Comparison of ENCODE assay signal across 8 cellular contexts in the genomic region with DNA sequence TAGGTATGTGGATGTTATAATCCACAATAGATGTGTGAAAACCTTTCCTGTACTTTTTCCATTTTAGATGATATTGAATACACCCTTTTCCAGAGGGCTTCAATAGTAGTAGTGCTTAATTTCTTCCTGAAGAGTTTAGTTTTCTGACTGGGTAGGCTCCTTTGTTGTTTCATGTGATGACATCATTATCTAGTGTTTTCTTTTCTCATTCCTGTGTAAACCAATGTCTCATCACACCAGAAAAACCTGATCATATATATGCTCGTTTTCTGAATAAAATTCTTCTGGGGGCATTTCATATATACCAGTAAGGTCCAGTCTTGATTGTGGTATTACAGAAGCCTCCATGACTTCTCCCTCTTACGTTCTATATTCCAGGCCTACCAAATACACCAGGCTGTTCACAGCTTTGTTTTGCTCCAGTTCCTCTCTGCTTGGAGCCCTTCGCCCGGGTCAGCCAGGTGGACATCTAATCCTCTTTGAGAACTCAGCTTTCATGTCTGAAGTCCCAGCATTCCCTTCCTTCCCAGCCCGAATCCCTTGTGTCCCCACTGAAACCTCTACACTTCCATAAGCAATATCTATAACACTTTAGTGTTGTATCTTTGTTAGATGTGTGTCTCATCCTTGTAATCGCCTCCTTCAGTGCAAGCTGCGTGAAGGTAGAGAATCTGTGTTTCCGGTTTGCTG. TPM values are rescaled to one million over a fixed set of nuclear protein-coding genes. Genes with fewer than 3 reads are reported as not detected.
DNase-seq lines count a peak whose midpoint lies in the region; ATAC-seq, FAIRE-seq and TF ChIP-seq lines count a peak whose summit lies in the region.

No MANE protein-coding gene starts in this region.

- POLR2A ChIA-PET in HCT116 (lab: Charles Lee) (no interaction called here), HepG2 (lab: Yijun Ruan, JAX) (interaction anchor here (0.6 kb wide), 1 partner anchor 22 kb away, joined by 3 read pairs; no protein-coding TSS in a partner anchor)

- intact Hi-C loops in HCT116 (cut with micrococcal nuclease) (no loop called here), HepG2 (cut with micrococcal nuclease; ENCODE audit: unreplicated experiment) (no loop called here)

- FAIRE-seq in HepG2 (lab: Jason Lieb, UNC), result no peak

- H3K27ac ChIP-seq in 22Rv1 (peak overlapping the region; percentile 88), HCT116 (ENCODE audit: low read depth, low read length) (no peak overlapping the region), HepG2 (ENCODE audit: extremely low read length, insufficient read depth, low read length) (peak overlapping the region; percentile 48)

- TF ChIP-seq EP300 in HepG2 (IDR thresholded peaks at IDR 0.05; ENCODE audit: low read depth in 2 of 2, low read length in 2 of 2), result no peak
- no peak for TF ChIP-seq EP300 in HepG2 (CRISPR knock-in tag; IDR thresholded peaks at IDR 0.05; ENCODE audit: borderline replicate concordance)

- TF ChIP-seq RAD21 in HCT116 (IDR thresholded peaks at IDR 0.05; ENCODE audit: low read depth) (no peak), HepG2 (CRISPR knock-in tag; IDR thresholded peaks at IDR 0.05) (no peak)

- in situ Hi-C loops in HepG2 (cut with HindIII; ENCODE audit: extremely low pct_ligation_motif_present, low pct_unique_long_range_greater_than_20kb), result no loop called here

- H2AFZ ChIP-seq in HCT116 (ENCODE audit: low read depth, low read length, poor library complexity, severe bottlenecking) (no peak overlapping the region), HepG2 (ENCODE audit: low read length) (no peak overlapping the region)

- CTCF ChIA-PET in HCT116 (lab: Charles Lee), result no interaction called here
- CTCF ChIA-PET in HepG2 (lab: Yijun Ruan, JAX; ENCODE audit: low intra/inter-chr PET ratio, low total read pairs), result no interaction called here

- no peak for TF ChIP-seq POLR2A in HCT116 (IDR thresholded peaks at IDR 0.05; ENCODE audit: borderline replicate concordance, extremely low read depth, insufficient read depth, insufficient read length)
- no peak for TF ChIP-seq POLR2A in HepG2 (IDR thresholded peaks at IDR 0.05; ENCODE audit: insufficient read depth in 1 of 2, low read depth in 2 of 2, low read length in 2 of 2)

- H3K36me3 ChIP-seq in HCT116 (ENCODE audit: control insufficient read depth in 1 of 2, insufficient read depth in 2 of 2, low read length in 2 of 2), result no peaks in the 10 kb centered on the region
- H3K36me3 ChIP-seq in HepG2 (replicated peaks in 1 of 2; ENCODE audit: control insufficient read depth in 1 of 2, insufficient read depth in 2 of 2, low read length in 2 of 2), result peaks cover 0 to under 1% of the 10 kb centered on the region in 2 experiments; a peak in 1 of 5 replicates

- BruUV-seq in HCT116 (replicated peaks; lab: Mats Ljungman, UMichigan) (TSS peak; percentile 56), HepG2 (replicated peaks; lab: Mats Ljungman, UMichigan) (TSS peak; percentile 58)

- H3K27me3 ChIP-seq in HCT116 (ENCODE audit: insufficient read depth, low read length), result no peaks in the 10 kb centered on the region
- H3K27me3 ChIP-seq in HepG2 (ENCODE audit: control insufficient read depth in 1 of 2, insufficient read depth in 2 of 2, low read length in 2 of 2), result peaks cover 1 to 3% of the 10 kb centered on the region in 2 experiments; a peak in 1 of 5 replicates

- no peaks in the 10 kb centered on the region for H3K9me3 ChIP-seq in HCT116 (ENCODE audit: control insufficient read depth in 1 of 2, insufficient read depth in 1 of 2, low read depth in 1 of 2, low read length in 2 of 2)
- no peaks in the 10 kb centered on the region for H3K9me3 ChIP-seq in HepG2 (ENCODE audit: low read length)

- H3K4me3 ChIP-seq in HCT116 (replicated peaks in 1 of 2; ENCODE audit: low read depth in 1 of 2, low read length in 2 of 2) (peak overlapping the region; percentile 92 to 97), HepG2 (replicated peaks in 1 of 3; ENCODE audit: insufficient read depth in 1 of 3, low read depth in 2 of 3, low read length in 3 of 3) (peak overlapping the region; percentile 80 to 100 (median 99))

- ATAC-seq in HCT116, result no peak
- ATAC-seq in HepG2, result no peak
- no peak for ATAC-seq in HG02885 (IDR thresholded peaks at IDR 0.05; ENCODE audit: poor library complexity, unreplicated experiment)

- 16% methylated on average over 8 of the region's 8 CpGs for WGBS in HepG2 (ENCODE audit: low lambda C conversion rate)

- TF ChIP-seq CTCF in 22Rv1 (IDR thresholded peaks at IDR 0.05) (no peak), HCT116 (IDR thresholded peaks at IDR 0.05 in 2 of 3, conservative IDR thresholded peaks at IDR 0.05 in 1 of 3; ENCODE audit: borderline replicate concordance in 1 of 3, insufficient read depth in 1 of 3, low read depth in 2 of 3, low read length in 2 of 3) (no peak), HepG2 (CRISPR knock-in tag; IDR thresholded peaks at IDR 0.05) (no peak)

- H3K9me2 ChIP-seq in HCT116 (ENCODE audit: insufficient read depth), result no peaks in the 10 kb centered on the region

- DNase-seq in HCT116 (ENCODE audit: low read depth, low spot score) (no peak), astrocyte of the hippocampus (ENCODE audit: low read depth, low spot score) (peak; percentile 51), HepG2 (ENCODE audit: low spot score) (no peak), NCI-H128 (lab: John Stamatoyannopoulos, UW; ENCODE audit: unreplicated experiment) (no peak)
- no peak for DNase-seq in activated CD8-positive, alpha-beta memory T cell treated with anti-CD3 and anti-CD28 coated beads, Interleukin-2, amount 50 U/mL, for 4 hours
- no peak for DNase-seq in stimulated activated CD4-positive, alpha-beta T cell treated with anti-CD3 and anti-CD28 coated beads, Interleukin-4, amount 100 ng/mL, for 4 hours

- H4K20me1 ChIP-seq in HCT116 (ENCODE audit: insufficient read depth), result peaks cover 14% of the 10 kb centered on the region
- H4K20me1 ChIP-seq in HepG2 (ENCODE audit: insufficient read depth, low read length), result peaks cover 29% of the 10 kb centered on the region

- RAD21 ChIA-PET in HCT116 (lab: Charles Lee; ENCODE audit: low non-redundant PET in 1 of 2, low total read pairs in 2 of 2, uncharacterized antibody in 2 of 2, unreplicated experiment in 2 of 2), result no interaction called here

- H3K79me2 ChIP-seq in HCT116 (ENCODE audit: insufficient read depth, low read length) (peaks cover 65% of the 10 kb centered on the region), HepG2 (ENCODE audit: insufficient read depth, low read length) (peaks cover 65% of the 10 kb centered on the region)

- peak overlapping the region; percentile 92 for H3K4me2 ChIP-seq in HCT116 (ENCODE audit: low read length)
- H3K4me2 ChIP-seq in HepG2 (ENCODE audit: low read depth, low read length), result peak overlapping the region; percentile 89

- H3K4me1 ChIP-seq in HCT116 (ENCODE audit: control insufficient read depth in 1 of 2, insufficient read depth in 2 of 2, low read length in 2 of 2), result peaks cover 15 to 28% of the 10 kb centered on the region in 2 experiments
- H3K4me1 ChIP-seq in HepG2 (ENCODE audit: insufficient read depth, low read length), result peaks cover 60% of the 10 kb centered on the region

- H3K9ac ChIP-seq in HCT116 (ENCODE audit: low read length), result peak overlapping the region; percentile 49
- H3K9ac ChIP-seq in HepG2 (ENCODE audit: insufficient read depth, low read depth, low read length), result peak overlapping the region; percentile 98

TF ChIP-seq in HCT116, 20 proteins besides CTCF, POLR2A, EP300 and RAD21:
- TF ChIP-seq YY1 (IDR thresholded peaks at IDR 0.05; ENCODE audit: extremely low read depth, insufficient replicate concordance, low read depth, low read length), result no peak
- TF ChIP-seq EZH2phosphoT487 (IDR thresholded peaks at IDR 0.05; ENCODE audit: borderline replicate concordance), result no peak

TF ChIP-seq in HepG2, 621 proteins besides CTCF, POLR2A, EP300 and RAD21 (continues in another document):
- no peak for TF ChIP-seq PRPF4 (IDR thresholded peaks at IDR 0.05; ENCODE audit: low read depth, low read length, poor library complexity, severe bottlenecking)

RNA-seq across cellular contexts. Expression of gene RNF11, which starts 1.8 kb away (rescaled TPM):
- total RNA-seq in HCT116 (2021; ENCODE audit: unreplicated experiment) (60.9 TPM), HepG2 (2016; rRNA removed; fragmentation: Illumina TruSeq; extraction: Trizol) (41.2 and 49.0 TPM in 2 replicates)
- polyA plus RNA-seq in HCT116 (2012), result 37.7 and 46.6 TPM in 2 replicates
- total RNA-seq in HepG2 (2016; cell fraction: cytosol; rRNA removed; fragmentation: Illumina TruSeq; extraction: Trizol; ENCODE audit: low read depth), result 40.4 and 41.7 TPM in 2 replicates
- total RNA-seq in HepG2 (2016; cell fraction: insoluble cytoplasmic fraction; rRNA removed; fragmentation: Illumina TruSeq; extraction: Trizol), result 44.1 and 44.9 TPM in 2 replicates
- 108 and 109 TPM in 2 replicates for total RNA-seq in HepG2 (2016; cell fraction: membrane; rRNA removed; fragmentation: Illumina TruSeq; extraction: Trizol)
- total RNA-seq in HepG2 (2016; cell fraction: nucleus; rRNA removed; fragmentation: Illumina TruSeq; extraction: Trizol), result 14.6 and 15.0 TPM in 2 replicates
- 41.1 and 48.8 TPM in 2 replicates for polyA plus RNA-seq in HepG2 (2011; rRNA removed)
- polyA plus RNA-seq in HepG2 (2011; cell fraction: cytosol; rRNA removed), result 22.4 and 47.6 TPM in 2 replicates
- 9.7 and 20.8 TPM in 2 replicates for polyA plus RNA-seq in HepG2 (2011; cell fraction: nucleus; rRNA removed)
- polyA plus RNA-seq in HepG2 (2012), result 50.9 and 62.3 TPM in 2 replicates
- 51.9 and 57.1 TPM in 2 replicates for polyA plus RNA-seq in HepG2 (2016; cell fraction: cytosol; fragmentation: Illumina TruSeq; extraction: Trizol; ENCODE audit: low read depth)
- polyA plus RNA-seq in HepG2 (2016; cell fraction: insoluble cytoplasmic fraction; fragmentation: Illumina TruSeq; extraction: Trizol; ENCODE audit: low read depth), result 45.2 and 55.5 TPM in 2 replicates
- polyA plus RNA-seq in HepG2 (2016; cell fraction: membrane; fragmentation: Illumina TruSeq; extraction: Trizol; ENCODE audit: low read depth), result 101 and 102 TPM in 2 replicates
- 23.0 and 30.8 TPM in 2 replicates for polyA plus RNA-seq in HepG2 (2016; cell fraction: nucleus; fragmentation: Illumina TruSeq; extraction: Trizol; ENCODE audit: insufficient read depth, low read depth)
- polyA minus RNA-seq in HepG2 (2011; rRNA and poly(A)+ RNA removed; ENCODE audit: low replicate concordance), result 56.8 and 62.3 TPM in 2 replicates
- polyA minus RNA-seq in HepG2 (2011; cell fraction: cytosol; rRNA and poly(A)+ RNA removed), result 36.2 and 53.5 TPM in 2 replicates
- 20.1 and 41.4 TPM in 2 replicates for polyA minus RNA-seq in HepG2 (2011; cell fraction: nucleus; rRNA and poly(A)+ RNA removed)
